Comparison of ENCODE assay signal across 16 cellular contexts in the genomic region with DNA sequence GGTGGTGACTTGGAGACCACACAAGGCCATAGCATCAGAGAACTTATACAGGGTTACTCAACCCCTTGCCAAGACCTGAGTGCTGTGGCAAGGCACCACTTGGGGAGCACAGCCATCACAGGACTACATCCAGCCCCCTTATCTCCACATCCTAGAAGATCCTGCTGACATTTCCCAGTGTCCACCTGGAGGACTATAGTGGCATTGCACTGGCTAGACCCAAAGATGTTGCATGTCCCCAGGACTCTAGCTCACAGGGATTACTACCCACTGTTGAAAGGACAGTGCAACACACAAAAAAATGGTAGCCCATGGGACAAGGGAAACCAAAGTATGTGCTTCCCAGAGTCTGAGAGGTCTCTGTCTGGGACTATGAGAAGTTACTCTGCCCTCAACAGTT.
DNase-seq lines count a peak whose midpoint lies in the region; ATAC-seq and TF ChIP-seq lines count a peak whose summit lies in the region.
"Had no signal": no experiment of that assay in that cellular context is flagged by ENCODE, and none has a peak within 500 bp of the region (broad histone marks: within the 10 kb centered on the region; RNA-seq: fewer than 3 reads in every experiment).

No MANE protein-coding gene starts in this region.

- H3K4me1 Mint-ChIP-seq in GM23338 (no peaks in the 10 kb centered on the region), glutamatergic neuron (ENCODE audit: low read depth, unreplicated experiment) (peaks cover 3% of the 10 kb centered on the region)
- H3K4me1 Mint-ChIP-seq: immature natural killer cell had no signal

- H3K27me3 Mint-ChIP-seq in GM23338 (ENCODE audit: insufficient read depth, low read depth, poor library complexity), result no peaks in the 10 kb centered on the region
- H3K27me3 Mint-ChIP-seq in glutamatergic neuron (ENCODE audit: unreplicated experiment), result no peaks in the 10 kb centered on the region

- intact Hi-C loops in thyroid gland (cut with DNase I), result no loop called here

- no peaks in the 10 kb centered on the region for H4K20me1 ChIP-seq in GM23338 (replicated peaks; ENCODE audit: insufficient read depth)

- H3K27me3 ChIP-seq in GM23338 (ENCODE audit: insufficient read depth) (no peaks in the 10 kb centered on the region), thyroid gland (no peaks in the 10 kb centered on the region)
- H3K27me3 ChIP-seq: adrenal gland had no signal

- H3K36me3 ChIP-seq in GM23338 (ENCODE audit: insufficient read depth) (no peaks in the 10 kb centered on the region), thyroid gland (no peaks in the 10 kb centered on the region)
- H3K36me3 ChIP-seq: adrenal gland had no signal

- H3K36me3 Mint-ChIP-seq in GM23338 (ENCODE audit: low read depth), result peaks cover 4% of the 10 kb centered on the region; the same call in 1 of the 3 replicates
- peaks cover 5% of the 10 kb centered on the region for H3K36me3 Mint-ChIP-seq in glutamatergic neuron (ENCODE audit: unreplicated experiment)

- no peak overlapping the region for H3K4me2 ChIP-seq in GM23338

- no peak overlapping the region for H3K4me3 ChIP-seq in GM23338
- no peak overlapping the region for H3K4me3 ChIP-seq in thyroid gland (replicated peaks in 1 of 3)
- H3K4me3 ChIP-seq: adrenal gland had no signal

- peaks cover 13% of the 10 kb centered on the region; the same call in 1 of the 3 replicates for H3K9me3 Mint-ChIP-seq in GM23338
- peaks cover 4% of the 10 kb centered on the region for H3K9me3 Mint-ChIP-seq in glutamatergic neuron (ENCODE audit: unreplicated experiment)

- in situ Hi-C loops in ACHN (cut with HindIII; ENCODE audit: low pct_ligation_motif_present, low pct_unique_long_range_greater_than_20kb, low sequenced_read_pairs), result no loop called here

- DNase-seq in ACHN (peak; percentile 1), GM23338 (ENCODE audit: low spot score) (peak; percentile 31), glutamatergic neuron (no peak), MV-4-11 (lab: John Stamatoyannopoulos, UW) (no peak), thyroid gland (no peak)
- DNase-seq in stimulated activated naive CD4-positive, alpha-beta T cell (lab: John Stamatoyannopoulos, UW), result no peak
- DNase-seq: activated CD4-positive, alpha-beta T cell treated with anti-CD3 and anti-CD28 coated beads, Interleukin-2, amount 50 U/mL, for 48 hours; adrenal gland; immature natural killer cell; NCI-H2107; NCI-H748 treated with DMSO at 0.1 percent for 48 hours; stimulated activated CD4-positive, alpha-beta T cell treated with anti-CD3 and anti-CD28 coated beads, Interleukin-4, amount 100 ng/mL, for 1 hour had no signal

- no peak overlapping the region for H2AFZ ChIP-seq in GM23338

- no peak overlapping the region for H3K27ac ChIP-seq in GM23338 (ENCODE audit: low read depth)
- no peak overlapping the region for H3K27ac ChIP-seq in VCaP
- H3K27ac ChIP-seq in thyroid gland, result no peak overlapping the region
- H3K27ac ChIP-seq: adrenal gland had no signal

- ATAC-seq in GM23338 (no peak), GM21576 (IDR thresholded peaks at IDR 0.05; ENCODE audit: unreplicated experiment) (no peak)
- ATAC-seq: sciatic nerve had no signal

- H3K9me2 ChIP-seq in GM23338 (ENCODE audit: insufficient read depth), result 0 out of 2 replicates have a peak, but pooled peaks cover 10% of the 10 kb centered on the region

- H3F3A ChIP-seq in GM23338 (replicated peaks; ENCODE audit: low read depth), result no peaks in the 10 kb centered on the region

- no peaks in the 10 kb centered on the region for H3K9me3 ChIP-seq in thyroid gland

- no peak for TF ChIP-seq POLR2A in thyroid gland (IDR thresholded peaks at IDR 0.05)

- H3K4me1 ChIP-seq in GM23338 (ENCODE audit: insufficient read depth), result no peaks in the 10 kb centered on the region
- no peaks in the 10 kb centered on the region for H3K4me1 ChIP-seq in thyroid gland
- H3K4me1 ChIP-seq: adrenal gland had no signal

- no peak overlapping the region for H3K4me3 Mint-ChIP-seq in GM23338
- H3K4me3 Mint-ChIP-seq in glutamatergic neuron (ENCODE audit: unreplicated experiment), result no peak overlapping the region
- H3K4me3 Mint-ChIP-seq: activated T-helper 1 cell treated with anti-CD3 and anti-CD28 coated beads, Interleukin-12 subunit alpha, Interleukin-12 subunit beta, Interleukin-2, Interleukin-4 antibody, amounts not matched to agents 30 ng/mL and 10 ng/mL and 1 ng/mL, durations not matched to agents 14 hours and 24 hours and 36 hours; immature natural killer cell had no signal

- TF ChIP-seq CTCF in GM23338 (conservative IDR thresholded peaks at IDR 0.05; ENCODE audit: low read depth in 2 of 2), result peak; percentile 29 to 36; a peak in 3 of 4 replicates
- TF ChIP-seq CTCF in VCaP (conservative IDR thresholded peaks at IDR 0.05), result peak; percentile 18; the same call in 1 of the 2 replicates
- peak; percentile 40 for TF ChIP-seq CTCF in glutamatergic neuron (IDR thresholded peaks at IDR 0.05; ENCODE audit: partially characterized antibody, unreplicated experiment)
- TF ChIP-seq CTCF in thyroid gland (IDR thresholded peaks at IDR 0.05), result no peak

- no peak overlapping the region for H3K27ac Mint-ChIP-seq in GM23338
- H3K27ac Mint-ChIP-seq in glutamatergic neuron (ENCODE audit: unreplicated experiment), result no peak overlapping the region
- H3K27ac Mint-ChIP-seq: activated T-helper 1 cell treated with anti-CD3 and anti-CD28 coated beads, Interleukin-12 subunit alpha, Interleukin-12 subunit beta, Interleukin-2, Interleukin-4 antibody, amounts not matched to agents 30 ng/mL and 10 ng/mL and 1 ng/mL, durations not matched to agents 14 hours and 24 hours and 36 hours; immature natural killer cell had no signal

- no peaks in the 10 kb centered on the region for H3K79me2 ChIP-seq in GM23338 (replicated peaks; ENCODE audit: insufficient read depth)

TF ChIP-seq in GM23338, 12 proteins besides CTCF, POLR2A, EP300 and RAD21 (continues in another document):
- TF ChIP-seq, protein P1, sequence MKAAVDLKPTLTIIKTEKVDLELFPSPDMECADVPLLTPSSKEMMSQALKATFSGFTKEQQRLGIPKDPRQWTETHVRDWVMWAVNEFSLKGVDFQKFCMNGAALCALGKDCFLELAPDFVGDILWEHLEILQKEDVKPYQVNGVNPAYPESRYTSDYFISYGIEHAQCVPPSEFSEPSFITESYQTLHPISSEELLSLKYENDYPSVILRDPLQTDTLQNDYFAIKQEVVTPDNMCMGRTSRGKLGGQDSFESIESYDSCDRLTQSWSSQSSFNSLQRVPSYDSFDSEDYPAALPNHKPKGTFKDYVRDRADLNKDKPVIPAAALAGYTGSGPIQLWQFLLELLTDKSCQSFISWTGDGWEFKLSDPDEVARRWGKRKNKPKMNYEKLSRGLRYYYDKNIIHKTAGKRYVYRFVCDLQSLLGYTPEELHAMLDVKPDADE (IDR thresholded peaks at IDR 0.05), result no peak
- no peak for TF ChIP-seq POLR2AphosphoS5 (IDR thresholded peaks at IDR 0.05; ENCODE audit: low read depth)
- TF ChIP-seq STAT1 (IDR thresholded peaks at IDR 0.05; ENCODE audit: unreplicated experiment), result no peak
- no peak for TF ChIP-seq CREB1 (CRISPR knock-in tag; IDR thresholded peaks at IDR 0.05; ENCODE audit: low read depth)

Comparison
In these comparisons a context has a peak if more than half of its experiments do, and no peak if none do; other contexts are left out.
1. DNase-seq: peak in ACHN (single experiment) and GM23338 (single experiment); none in glutamatergic neuron (single experiment), MV-4-11 (single experiment), thyroid gland (0 of 2) and stimulated activated naive CD4-positive, alpha-beta T cell (0 of 6).
2. CTCF ChIP-seq: peak in GM23338 (2 of 2), VCaP (single experiment) and glutamatergic neuron (single experiment); none in thyroid gland (0 of 6).